11 cellular contexts compared by ENCODE assay signal in the genomic region with DNA sequence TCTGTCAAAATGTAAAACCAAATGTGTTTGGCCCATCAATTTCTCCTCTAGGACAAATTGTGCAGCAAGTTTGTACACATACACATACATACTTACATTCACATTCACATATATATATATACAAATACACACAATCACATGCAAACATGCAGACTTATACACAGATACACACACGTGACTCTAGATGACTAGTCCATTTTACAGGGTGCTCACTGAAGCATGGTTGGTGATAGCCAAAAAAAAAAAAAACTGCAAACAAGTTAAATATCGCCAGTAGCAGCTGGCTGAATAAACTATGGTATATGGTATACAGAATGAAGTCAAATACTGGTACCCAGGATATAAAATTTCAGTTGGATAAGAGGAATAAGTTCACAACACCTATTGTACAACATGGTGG.
"Had no signal": no experiment of that assay in that cellular context is flagged by ENCODE, and none has a peak within 500 bp of the region (broad histone marks: within the 10 kb centered on the region; RNA-seq: fewer than 3 reads in every experiment).

No MANE protein-coding gene starts in this region.

- FAIRE-seq: H1, H54 had no signal

- H3K4me1 ChIP-seq: HAP-1 had no signal

- ATAC-seq: GM23338, HCT116 had no signal

- H3K4me3 ChIP-seq: GM23248, GM23338, HAP-1 had no signal

- DNase-seq: GM23248, GOT3, H7, H9, HCEC 1CT, HFFc6 had no signal

- H3K27ac ChIP-seq: GM23248 had no signal

- H3K4me2 ChIP-seq: GM23338 had no signal

- H3K9ac ChIP-seq: GM23248 had no signal

- H3K9me3 ChIP-seq: HAP-1 had no signal

- H2AFZ ChIP-seq: GM23248, GM23338 had no signal

- H3K36me3 ChIP-seq: HAP-1 had no signal
